ENCODE assay signal across 1 cellular context in genomic region chr14:76870146-76870545, GRCh38.
TF ChIP-seq lines count a peak whose summit lies in the region.

No MANE protein-coding gene starts in this region.

TF ChIP-seq in GM23338, 12 proteins besides CTCF, POLR2A, EP300 and RAD21 (continued from another document):
- TF ChIP-seq, protein P1, sequence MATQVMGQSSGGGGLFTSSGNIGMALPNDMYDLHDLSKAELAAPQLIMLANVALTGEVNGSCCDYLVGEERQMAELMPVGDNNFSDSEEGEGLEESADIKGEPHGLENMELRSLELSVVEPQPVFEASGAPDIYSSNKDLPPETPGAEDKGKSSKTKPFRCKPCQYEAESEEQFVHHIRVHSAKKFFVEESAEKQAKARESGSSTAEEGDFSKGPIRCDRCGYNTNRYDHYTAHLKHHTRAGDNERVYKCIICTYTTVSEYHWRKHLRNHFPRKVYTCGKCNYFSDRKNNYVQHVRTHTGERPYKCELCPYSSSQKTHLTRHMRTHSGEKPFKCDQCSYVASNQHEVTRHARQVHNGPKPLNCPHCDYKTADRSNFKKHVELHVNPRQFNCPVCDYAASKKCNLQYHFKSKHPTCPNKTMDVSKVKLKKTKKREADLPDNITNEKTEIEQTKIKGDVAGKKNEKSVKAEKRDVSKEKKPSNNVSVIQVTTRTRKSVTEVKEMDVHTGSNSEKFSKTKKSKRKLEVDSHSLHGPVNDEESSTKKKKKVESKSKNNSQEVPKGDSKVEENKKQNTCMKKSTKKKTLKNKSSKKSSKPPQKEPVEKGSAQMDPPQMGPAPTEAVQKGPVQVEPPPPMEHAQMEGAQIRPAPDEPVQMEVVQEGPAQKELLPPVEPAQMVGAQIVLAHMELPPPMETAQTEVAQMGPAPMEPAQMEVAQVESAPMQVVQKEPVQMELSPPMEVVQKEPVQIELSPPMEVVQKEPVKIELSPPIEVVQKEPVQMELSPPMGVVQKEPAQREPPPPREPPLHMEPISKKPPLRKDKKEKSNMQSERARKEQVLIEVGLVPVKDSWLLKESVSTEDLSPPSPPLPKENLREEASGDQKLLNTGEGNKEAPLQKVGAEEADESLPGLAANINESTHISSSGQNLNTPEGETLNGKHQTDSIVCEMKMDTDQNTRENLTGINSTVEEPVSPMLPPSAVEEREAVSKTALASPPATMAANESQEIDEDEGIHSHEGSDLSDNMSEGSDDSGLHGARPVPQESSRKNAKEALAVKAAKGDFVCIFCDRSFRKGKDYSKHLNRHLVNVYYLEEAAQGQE (IDR thresholded peaks at IDR 0.05; ENCODE audit: unreplicated experiment) = no peak
- TF ChIP-seq ZNF331 (CRISPR knock-in tag; IDR thresholded peaks at IDR 0.05; ENCODE audit: low read depth) (no peak), ZNF462 (CRISPR knock-in tag; IDR thresholded peaks at IDR 0.05) (no peak)
